In the genomic region with DNA sequence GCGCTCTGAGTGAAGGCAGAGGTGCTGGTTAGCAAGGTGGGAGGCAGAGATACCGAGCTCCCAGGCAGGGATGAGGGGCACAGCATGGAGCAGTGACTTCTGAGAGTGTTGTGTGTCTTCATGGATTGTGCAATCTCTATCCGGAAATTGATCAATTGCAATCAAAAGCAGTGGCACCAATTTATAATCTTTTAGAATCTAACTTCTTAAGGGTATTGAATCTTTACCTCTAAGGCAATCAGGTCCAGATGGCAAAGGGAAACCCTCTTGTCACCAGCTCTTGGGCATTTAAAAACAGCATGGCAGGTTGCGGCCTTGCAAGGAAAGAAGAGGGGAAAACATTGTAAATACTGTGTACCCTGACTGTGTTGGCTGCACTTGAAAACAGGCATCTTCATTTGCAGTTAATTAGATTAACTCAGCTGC, we compare ENCODE assay signal across 1 cellular context.
TF ChIP-seq lines count a peak whose summit lies in the region.

No MANE protein-coding gene starts in this region.

TF ChIP-seq in HEK293, 187 proteins besides CTCF, POLR2A, EP300 and RAD21:
- TF ChIP-seq, protein P1, sequence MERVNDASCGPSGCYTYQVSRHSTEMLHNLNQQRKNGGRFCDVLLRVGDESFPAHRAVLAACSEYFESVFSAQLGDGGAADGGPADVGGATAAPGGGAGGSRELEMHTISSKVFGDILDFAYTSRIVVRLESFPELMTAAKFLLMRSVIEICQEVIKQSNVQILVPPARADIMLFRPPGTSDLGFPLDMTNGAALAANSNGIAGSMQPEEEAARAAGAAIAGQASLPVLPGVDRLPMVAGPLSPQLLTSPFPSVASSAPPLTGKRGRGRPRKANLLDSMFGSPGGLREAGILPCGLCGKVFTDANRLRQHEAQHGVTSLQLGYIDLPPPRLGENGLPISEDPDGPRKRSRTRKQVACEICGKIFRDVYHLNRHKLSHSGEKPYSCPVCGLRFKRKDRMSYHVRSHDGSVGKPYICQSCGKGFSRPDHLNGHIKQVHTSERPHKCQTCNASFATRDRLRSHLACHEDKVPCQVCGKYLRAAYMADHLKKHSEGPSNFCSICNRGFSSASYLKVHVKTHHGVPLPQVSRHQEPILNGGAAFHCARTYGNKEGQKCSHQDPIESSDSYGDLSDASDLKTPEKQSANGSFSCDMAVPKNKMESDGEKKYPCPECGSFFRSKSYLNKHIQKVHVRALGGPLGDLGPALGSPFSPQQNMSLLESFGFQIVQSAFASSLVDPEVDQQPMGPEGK (tag by site-specific recombination; IDR thresholded peaks at IDR 0.05), result no peak
- TF ChIP-seq ZSCAN16 (tag by site-specific recombination; IDR thresholded peaks at IDR 0.05) (no peak), ZNF610 (tag by site-specific recombination; IDR thresholded peaks at IDR 0.05; ENCODE audit: borderline replicate concordance) (no peak), ZNF830 (tag by site-specific recombination; IDR thresholded peaks at IDR 0.05; ENCODE audit: low read depth) (no peak), ZBTB26 (tag by site-specific recombination; optimal IDR thresholded peaks at IDR 0.05) (peak; percentile 3), ZNF311 (tag by site-specific recombination; IDR thresholded peaks at IDR 0.05; ENCODE audit: borderline replicate concordance) (no peak)
